ENCODE assay signal across 25 cellular contexts in genomic region chr4:152107736-152108500, GRCh38.
DNase-seq lines count a peak whose midpoint lies in the region; ATAC-seq lines count a peak whose summit lies in the region.
"Had no signal": no experiment of that assay in that cellular context is flagged by ENCODE, and none has a peak within 500 bp of the region (broad histone marks: within the 10 kb centered on the region; RNA-seq: fewer than 3 reads in every experiment).

No MANE protein-coding gene starts in this region.

- no peaks in the 10 kb centered on the region for H3K9me3 ChIP-seq in T-helper 17 cell (ENCODE audit: control insufficient read depth, low read length, poor library complexity, severe bottlenecking)
- H3K9me3 ChIP-seq: HAP-1, MG63, pancreas, suprapubic skin had no signal

- DNase-seq in activated T-cell treated with anti-CD3 and anti-CD28 coated beads, Interleukin-2, amount 50 U/mL, for 24 hours: no peak
- DNase-seq in activated T-cell treated with anti-CD3 and anti-CD28 coated beads, Interleukin-2, amount 50 U/mL, for 1 hour: no peak
- no peak for DNase-seq in T-helper 17 cell
- peak; percentile 9 for DNase-seq in foreskin melanocyte
- DNase-seq in germinal center (ENCODE audit: low spot score): no peak
- DNase-seq: activated CD4-positive, CD25-positive, alpha-beta regulatory T cell treated with anti-CD3 and anti-CD28 coated beads, Interleukin-2, amount 50 U/mL, for 72 hours; activated naive CD8-positive, alpha-beta T cell treated with anti-CD3 and anti-CD28 coated beads, Interleukin-2, amount 10 ng/mL, durations not matched to agents 7 days and 5 days; DMS153; MG63; NCI-H1417; NCI-H2029 treated with DMSO at 0.1 percent for 48 hours; NCI-H526; NK-92 treated with Interleukin-12 subunit alpha and Interleukin-12 subunit beta, amount 100 ng/mL, for 24 hours; pancreas had no signal

- H3K4me3 Mint-ChIP-seq in activated T-cell treated with anti-CD3 and anti-CD28 coated beads, Interleukin-2, amount 50 U/mL, for 24 hours: no peak overlapping the region
- no peak overlapping the region for H3K4me3 Mint-ChIP-seq in T-helper 17 cell
- H3K4me3 Mint-ChIP-seq: activated naive CD8-positive, alpha-beta T cell treated with anti-CD3 and anti-CD28 coated beads, Interleukin-2, amount 10 ng/mL, durations not matched to agents 7 days and 5 days; central memory CD8-positive, alpha-beta T cell; natural killer cell treated with Interleukin-12 subunit alpha and Interleukin-12 subunit beta and Interleukin-15 and Interleukin-18, amount 100 ng/mL, for 72 hours; stimulated activated memory B cell treated with anti-CD40 and anti-IgM and Interleukin-4, amounts not matched to agents 10 μg/mL and 1 μg/mL and 100 μg/mL, for 72 hours; T-helper 1 cell treated with Interleukin-12 subunit alpha and Interleukin-12 subunit beta and Interleukin-4 antibody, amounts not matched to agents 30 μg/mL and 1 μg/mL, for 36 hours had no signal

- ATAC-seq in T-helper 17 cell (no peak), GM21529 (IDR thresholded peaks at IDR 0.05; ENCODE audit: unreplicated experiment) (no peak), HG03039 (IDR thresholded peaks at IDR 0.05; ENCODE audit: unreplicated experiment) (no peak)
- ATAC-seq: K562; natural killer cell treated with Interleukin-12 subunit alpha and Interleukin-12 subunit beta and Interleukin-15 and Interleukin-18, amount 100 ng/mL, for 72 hours; pancreas; stimulated activated memory B cell treated with anti-CD40 and anti-IgM and Interleukin-4, amounts not matched to agents 10 μg/mL and 1 μg/mL and 100 μg/mL, for 72 hours had no signal

- H3K36me3 Mint-ChIP-seq in activated T-cell treated with anti-CD3 and anti-CD28 coated beads, Interleukin-2, amount 50 U/mL, for 24 hours (ENCODE audit: low read depth): peaks cover 2% of the 10 kb centered on the region
- peaks cover 5% of the 10 kb centered on the region for H3K36me3 Mint-ChIP-seq in T-helper 17 cell (ENCODE audit: low read depth)
- H3K36me3 Mint-ChIP-seq: natural killer cell treated with Interleukin-12 subunit alpha and Interleukin-12 subunit beta and Interleukin-15 and Interleukin-18, amount 100 ng/mL, for 72 hours; stimulated activated memory B cell treated with anti-CD40 and anti-IgM and Interleukin-4, amounts not matched to agents 10 μg/mL and 1 μg/mL and 100 μg/mL, for 72 hours had no signal

- peaks cover 84% of the 10 kb centered on the region for H3K4me1 Mint-ChIP-seq in activated T-cell treated with anti-CD3 and anti-CD28 coated beads, Interleukin-2, amount 50 U/mL, for 24 hours (ENCODE audit: low read depth)
- peaks cover 38% of the 10 kb centered on the region for H3K4me1 Mint-ChIP-seq in T-helper 17 cell
- H3K4me1 Mint-ChIP-seq: stimulated activated memory B cell treated with anti-CD40 and anti-IgM and Interleukin-4, amounts not matched to agents 10 μg/mL and 1 μg/mL and 100 μg/mL, for 72 hours had no signal

- no peaks in the 10 kb centered on the region for H3K27me3 Mint-ChIP-seq in activated T-cell treated with anti-CD3 and anti-CD28 coated beads, Interleukin-2, amount 50 U/mL, for 24 hours
- H3K27me3 Mint-ChIP-seq in T-helper 17 cell: no peaks in the 10 kb centered on the region
- H3K27me3 Mint-ChIP-seq: activated naive CD8-positive, alpha-beta T cell treated with anti-CD3 and anti-CD28 coated beads, Interleukin-2, amount 10 ng/mL, durations not matched to agents 7 days and 5 days; central memory CD8-positive, alpha-beta T cell; natural killer cell treated with Interleukin-12 subunit alpha and Interleukin-12 subunit beta and Interleukin-15 and Interleukin-18, amount 100 ng/mL, for 72 hours had no signal

- peak overlapping the region; percentile 44 for H3K27ac ChIP-seq in temporal lobe (ENCODE audit: low read depth, low read length)
- H3K27ac ChIP-seq: pancreas, SK-N-MC, suprapubic skin had no signal

- H3K27ac Mint-ChIP-seq in activated T-cell treated with anti-CD3 and anti-CD28 coated beads, Interleukin-2, amount 50 U/mL, for 24 hours: peak overlapping the region; percentile 84
- peak overlapping the region; percentile 6 for H3K27ac Mint-ChIP-seq in T-helper 17 cell
- H3K27ac Mint-ChIP-seq: activated naive CD8-positive, alpha-beta T cell treated with anti-CD3 and anti-CD28 coated beads, Interleukin-2, amount 10 ng/mL, durations not matched to agents 7 days and 5 days; natural killer cell treated with Interleukin-12 subunit alpha and Interleukin-12 subunit beta and Interleukin-15 and Interleukin-18, amount 100 ng/mL, for 72 hours; stimulated activated memory B cell treated with anti-CD40 and anti-IgM and Interleukin-4, amounts not matched to agents 10 μg/mL and 1 μg/mL and 100 μg/mL, for 72 hours; T-helper 1 cell treated with Interleukin-12 subunit alpha and Interleukin-12 subunit beta and Interleukin-4 antibody, amounts not matched to agents 30 μg/mL and 1 μg/mL, for 36 hours had no signal

- no peaks in the 10 kb centered on the region for H3K9me3 Mint-ChIP-seq in activated T-cell treated with anti-CD3 and anti-CD28 coated beads, Interleukin-2, amount 50 U/mL, for 24 hours
- H3K9me3 Mint-ChIP-seq: activated naive CD8-positive, alpha-beta T cell treated with anti-CD3 and anti-CD28 coated beads, Interleukin-2, amount 10 ng/mL, durations not matched to agents 7 days and 5 days; central memory CD8-positive, alpha-beta T cell; natural killer cell treated with Interleukin-12 subunit alpha and Interleukin-12 subunit beta and Interleukin-15 and Interleukin-18, amount 100 ng/mL, for 72 hours; stimulated activated memory B cell treated with anti-CD40 and anti-IgM and Interleukin-4, amounts not matched to agents 10 μg/mL and 1 μg/mL and 100 μg/mL, for 72 hours; T-helper 1 cell treated with Interleukin-12 subunit alpha and Interleukin-12 subunit beta and Interleukin-4 antibody, amounts not matched to agents 30 μg/mL and 1 μg/mL, for 36 hours had no signal
